In genomic region chr7:29071203-29071804, GRCh38 we compare ENCODE assay signal across 18 cellular contexts.
DNase-seq lines count a peak whose midpoint lies in the region; ATAC-seq and TF ChIP-seq lines count a peak whose summit lies in the region.
"Had no signal": no experiment of that assay in that cellular context is flagged by ENCODE, and none has a peak within 500 bp of the region (broad histone marks: within the 10 kb centered on the region; RNA-seq: fewer than 3 reads in every experiment).

No MANE protein-coding gene starts in this region.

- peaks cover 38% of the 10 kb centered on the region for H3K4me1 Mint-ChIP-seq in WTC11
- no peaks in the 10 kb centered on the region for H3K4me1 Mint-ChIP-seq in activated T-cell treated with anti-CD3 and anti-CD28 coated beads, Interleukin-2, amount 50 U/mL, for 72 hours (ENCODE audit: low read depth)
- H3K4me1 Mint-ChIP-seq: T-cell had no signal

- H3K4me3 Mint-ChIP-seq in WTC11, result no peak overlapping the region
- H3K4me3 Mint-ChIP-seq in activated T-cell treated with anti-CD3 and anti-CD28 coated beads, Interleukin-2, amount 50 U/mL, for 72 hours, result no peak overlapping the region
- H3K4me3 Mint-ChIP-seq: CD4-positive, alpha-beta T cell; T-cell had no signal

- ATAC-seq in WTC11, result no peak
- ATAC-seq in sciatic nerve, result peak; percentile 61
- no peak for ATAC-seq in activated T-cell treated with anti-CD3 and anti-CD28 coated beads, Interleukin-2, amount 50 U/mL, for 72 hours (replicated peaks in 1 of 2)
- ATAC-seq: GM12878, T-cell had no signal

- no peaks in the 10 kb centered on the region for H3K9me3 Mint-ChIP-seq in WTC11
- H3K9me3 Mint-ChIP-seq in activated T-cell treated with anti-CD3 and anti-CD28 coated beads, Interleukin-2, amount 50 U/mL, for 72 hours, result no peaks in the 10 kb centered on the region
- H3K9me3 Mint-ChIP-seq: CD4-positive, alpha-beta T cell; T-cell had no signal

- CTCF ChIA-PET in WTC11 (lab: Charles Lee), result interaction anchor here (1.1 kb wide), 1 partner anchor 114 kb away, joined by 3 read pairs; no protein-coding TSS in a partner anchor

- no peaks in the 10 kb centered on the region for H3K27me3 Mint-ChIP-seq in WTC11 (ENCODE audit: low read depth)
- H3K27me3 Mint-ChIP-seq in activated T-cell treated with anti-CD3 and anti-CD28 coated beads, Interleukin-2, amount 50 U/mL, for 72 hours (ENCODE audit: low read depth), result no peaks in the 10 kb centered on the region
- H3K27me3 Mint-ChIP-seq: CD4-positive, alpha-beta T cell had no signal

- no peak for TF ChIP-seq CTCF in WTC11 (IDR thresholded peaks at IDR 0.05)

- POLR2A ChIA-PET in WTC11 (lab: Charles Lee), result no interaction called here

- DNase-seq in ELF-1 (ENCODE audit: low read depth, low spot score) (peak; percentile 19), NCI-H2171 treated with DMSO at 0.1 percent for 48 hours (lab: John Stamatoyannopoulos, UW) (peak; percentile 92), WTC11 (ENCODE audit: low spot score) (no peak), sciatic nerve (ENCODE audit: low spot score) (no peak), middle frontal gyrus (ENCODE audit: extremely low spot score, low spot score) (no peak), NCI-H1105 treated with DMSO at 0.1 percent for 48 hours (lab: John Stamatoyannopoulos, UW) (no peak)
- DNase-seq in activated T-cell treated with anti-CD3 and anti-CD28 coated beads, Interleukin-2, amount 50 U/mL, for 72 hours, result no peak
- DNase-seq: CD4-positive, alpha-beta T cell; GDM1; GOT3; KBM-7; NCI-H1092 treated with DMSO at 0.1 percent for 48 hours; NCI-H1930; NCI-H2227 treated with DMSO at 0.1 percent for 48 hours; NCI-H526; T-cell; T-helper 9 cell had no signal

- intact Hi-C loops in sciatic nerve (cut with DNase I), result no loop called here

- no peaks in the 10 kb centered on the region for H3K36me3 Mint-ChIP-seq in WTC11
- H3K36me3 Mint-ChIP-seq in activated T-cell treated with anti-CD3 and anti-CD28 coated beads, Interleukin-2, amount 50 U/mL, for 72 hours (ENCODE audit: insufficient read depth in 2 of 2), result no peaks in the 10 kb centered on the region
- H3K36me3 Mint-ChIP-seq: T-cell had no signal

- peak overlapping the region; percentile 5; the same call in 1 of the 2 replicates for H3K27ac Mint-ChIP-seq in WTC11
- no peak overlapping the region for H3K27ac Mint-ChIP-seq in activated T-cell treated with anti-CD3 and anti-CD28 coated beads, Interleukin-2, amount 50 U/mL, for 72 hours
- H3K27ac Mint-ChIP-seq: CD4-positive, alpha-beta T cell; T-cell had no signal

TF ChIP-seq in WTC11, 78 proteins besides CTCF, POLR2A, EP300 and RAD21 (continues in another document):
- TF ChIP-seq, protein P1, sequence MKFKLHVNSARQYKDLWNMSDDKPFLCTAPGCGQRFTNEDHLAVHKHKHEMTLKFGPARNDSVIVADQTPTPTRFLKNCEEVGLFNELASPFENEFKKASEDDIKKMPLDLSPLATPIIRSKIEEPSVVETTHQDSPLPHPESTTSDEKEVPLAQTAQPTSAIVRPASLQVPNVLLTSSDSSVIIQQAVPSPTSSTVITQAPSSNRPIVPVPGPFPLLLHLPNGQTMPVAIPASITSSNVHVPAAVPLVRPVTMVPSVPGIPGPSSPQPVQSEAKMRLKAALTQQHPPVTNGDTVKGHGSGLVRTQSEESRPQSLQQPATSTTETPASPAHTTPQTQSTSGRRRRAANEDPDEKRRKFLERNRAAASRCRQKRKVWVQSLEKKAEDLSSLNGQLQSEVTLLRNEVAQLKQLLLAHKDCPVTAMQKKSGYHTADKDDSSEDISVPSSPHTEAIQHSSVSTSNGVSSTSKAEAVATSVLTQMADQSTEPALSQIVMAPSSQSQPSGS (CRISPR knock-in tag; IDR thresholded peaks at IDR 0.05; ENCODE audit: borderline replicate concordance, low read depth), result no peak
- TF ChIP-seq, protein P2, sequence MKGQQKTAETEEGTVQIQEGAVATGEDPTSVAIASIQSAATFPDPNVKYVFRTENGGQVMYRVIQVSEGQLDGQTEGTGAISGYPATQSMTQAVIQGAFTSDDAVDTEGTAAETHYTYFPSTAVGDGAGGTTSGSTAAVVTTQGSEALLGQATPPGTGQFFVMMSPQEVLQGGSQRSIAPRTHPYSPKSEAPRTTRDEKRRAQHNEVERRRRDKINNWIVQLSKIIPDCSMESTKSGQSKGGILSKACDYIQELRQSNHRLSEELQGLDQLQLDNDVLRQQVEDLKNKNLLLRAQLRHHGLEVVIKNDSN (CRISPR knock-in tag; IDR thresholded peaks at IDR 0.05), result no peak
- TF ChIP-seq MYBL2 (CRISPR knock-in tag; IDR thresholded peaks at IDR 0.05) (no peak), PRDM15 (CRISPR knock-in tag; IDR thresholded peaks at IDR 0.05) (no peak), ETV6 (CRISPR knock-in tag; IDR thresholded peaks at IDR 0.05) (no peak)
- TF ChIP-seq, protein P3, sequence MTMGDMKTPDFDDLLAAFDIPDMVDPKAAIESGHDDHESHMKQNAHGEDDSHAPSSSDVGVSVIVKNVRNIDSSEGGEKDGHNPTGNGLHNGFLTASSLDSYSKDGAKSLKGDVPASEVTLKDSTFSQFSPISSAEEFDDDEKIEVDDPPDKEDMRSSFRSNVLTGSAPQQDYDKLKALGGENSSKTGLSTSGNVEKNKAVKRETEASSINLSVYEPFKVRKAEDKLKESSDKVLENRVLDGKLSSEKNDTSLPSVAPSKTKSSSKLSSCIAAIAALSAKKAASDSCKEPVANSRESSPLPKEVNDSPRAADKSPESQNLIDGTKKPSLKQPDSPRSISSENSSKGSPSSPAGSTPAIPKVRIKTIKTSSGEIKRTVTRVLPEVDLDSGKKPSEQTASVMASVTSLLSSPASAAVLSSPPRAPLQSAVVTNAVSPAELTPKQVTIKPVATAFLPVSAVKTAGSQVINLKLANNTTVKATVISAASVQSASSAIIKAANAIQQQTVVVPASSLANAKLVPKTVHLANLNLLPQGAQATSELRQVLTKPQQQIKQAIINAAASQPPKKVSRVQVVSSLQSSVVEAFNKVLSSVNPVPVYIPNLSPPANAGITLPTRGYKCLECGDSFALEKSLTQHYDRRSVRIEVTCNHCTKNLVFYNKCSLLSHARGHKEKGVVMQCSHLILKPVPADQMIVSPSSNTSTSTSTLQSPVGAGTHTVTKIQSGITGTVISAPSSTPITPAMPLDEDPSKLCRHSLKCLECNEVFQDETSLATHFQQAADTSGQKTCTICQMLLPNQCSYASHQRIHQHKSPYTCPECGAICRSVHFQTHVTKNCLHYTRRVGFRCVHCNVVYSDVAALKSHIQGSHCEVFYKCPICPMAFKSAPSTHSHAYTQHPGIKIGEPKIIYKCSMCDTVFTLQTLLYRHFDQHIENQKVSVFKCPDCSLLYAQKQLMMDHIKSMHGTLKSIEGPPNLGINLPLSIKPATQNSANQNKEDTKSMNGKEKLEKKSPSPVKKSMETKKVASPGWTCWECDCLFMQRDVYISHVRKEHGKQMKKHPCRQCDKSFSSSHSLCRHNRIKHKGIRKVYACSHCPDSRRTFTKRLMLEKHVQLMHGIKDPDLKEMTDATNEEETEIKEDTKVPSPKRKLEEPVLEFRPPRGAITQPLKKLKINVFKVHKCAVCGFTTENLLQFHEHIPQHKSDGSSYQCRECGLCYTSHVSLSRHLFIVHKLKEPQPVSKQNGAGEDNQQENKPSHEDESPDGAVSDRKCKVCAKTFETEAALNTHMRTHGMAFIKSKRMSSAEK (CRISPR knock-in tag; IDR thresholded peaks at IDR 0.05; ENCODE audit: borderline replicate concordance), result no peak
- TF ChIP-seq, protein P4, sequence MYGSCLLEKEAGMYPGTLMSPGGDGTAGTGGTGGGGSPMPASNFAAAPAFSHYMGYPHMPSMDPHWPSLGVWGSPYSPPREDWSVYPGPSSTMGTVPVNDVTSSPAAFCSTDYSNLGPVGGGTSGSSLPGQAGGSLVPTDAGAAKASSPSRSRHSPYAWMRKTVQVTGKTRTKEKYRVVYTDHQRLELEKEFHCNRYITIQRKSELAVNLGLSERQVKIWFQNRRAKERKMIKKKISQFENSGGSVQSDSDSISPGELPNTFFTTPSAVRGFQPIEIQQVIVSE (CRISPR knock-in tag; IDR thresholded peaks at IDR 0.05; ENCODE audit: borderline replicate concordance), result no peak
- TF ChIP-seq, protein P5, sequence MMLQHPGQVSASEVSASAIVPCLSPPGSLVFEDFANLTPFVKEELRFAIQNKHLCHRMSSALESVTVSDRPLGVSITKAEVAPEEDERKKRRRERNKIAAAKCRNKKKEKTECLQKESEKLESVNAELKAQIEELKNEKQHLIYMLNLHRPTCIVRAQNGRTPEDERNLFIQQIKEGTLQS (CRISPR knock-in tag; conservative IDR thresholded peaks at IDR 0.05), result no peak
- TF ChIP-seq, protein P6, sequence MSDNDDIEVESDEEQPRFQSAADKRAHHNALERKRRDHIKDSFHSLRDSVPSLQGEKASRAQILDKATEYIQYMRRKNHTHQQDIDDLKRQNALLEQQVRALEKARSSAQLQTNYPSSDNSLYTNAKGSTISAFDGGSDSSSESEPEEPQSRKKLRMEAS (CRISPR knock-in tag; IDR thresholded peaks at IDR 0.05), result no peak

Comparison
In these comparisons a context has a peak if more than half of its experiments do, and no peak if none do; other contexts are left out.
1. DNase-seq: peak in ELF-1 (single experiment) and NCI-H2171 treated with DMSO at 0.1 percent for 48 hours (single experiment); none in WTC11 (single experiment), sciatic nerve (single experiment), middle frontal gyrus (single experiment), NCI-H1105 treated with DMSO at 0.1 percent for 48 hours (single experiment) and activated T-cell treated with anti-CD3 and anti-CD28 coated beads, Interleukin-2, amount 50 U/mL, for 72 hours (0 of 2).